In the genomic region with DNA sequence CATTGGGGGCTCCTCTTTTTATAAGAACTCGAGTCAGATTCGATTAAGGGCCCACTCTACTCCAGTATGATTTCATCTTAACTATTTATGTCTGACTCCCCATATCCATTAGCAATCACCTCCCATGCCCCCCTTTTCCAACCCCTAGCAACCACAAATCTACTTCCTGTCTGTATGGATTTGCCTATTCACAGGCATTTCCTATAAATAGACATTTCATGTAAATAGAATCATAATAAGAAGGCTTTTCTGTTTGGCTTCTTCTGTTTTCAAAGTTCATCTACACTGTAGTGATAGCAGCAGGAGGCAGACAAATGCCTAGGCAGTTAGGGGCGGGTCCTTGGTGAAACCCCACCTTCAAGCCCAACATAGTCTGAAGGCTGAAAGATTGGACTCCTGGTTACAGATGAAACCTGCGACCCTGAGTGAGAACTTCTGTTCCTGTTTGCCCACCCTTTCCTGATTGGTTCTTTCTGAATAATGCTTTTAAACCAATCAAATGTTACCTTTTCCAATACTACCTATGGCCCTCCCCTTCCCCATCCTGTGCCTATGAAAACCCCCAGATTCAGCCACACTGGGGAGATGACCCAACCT, we compare ENCODE assay signal across 1 cellular context.
TF ChIP-seq lines count a peak whose summit lies in the region.

No MANE protein-coding gene starts in this region.

TF ChIP-seq in GM23338, 12 proteins besides CTCF, POLR2A, EP300 and RAD21:
- TF ChIP-seq ZNF331 (CRISPR knock-in tag; IDR thresholded peaks at IDR 0.05; ENCODE audit: low read depth) (no peak), EZH2phosphoT487 (IDR thresholded peaks at IDR 0.05; ENCODE audit: unreplicated experiment) (no peak), JUNB (IDR thresholded peaks at IDR 0.05; ENCODE audit: unreplicated experiment) (no peak), POLR2AphosphoS5 (IDR thresholded peaks at IDR 0.05; ENCODE audit: low read depth) (no peak), EZH2 (IDR thresholded peaks at IDR 0.05; ENCODE audit: low read depth, unreplicated experiment) (no peak), NANOG (IDR thresholded peaks at IDR 0.05; ENCODE audit: borderline replicate concordance) (no peak), ZNF114 (CRISPR knock-in tag; IDR thresholded peaks at IDR 0.05) (no peak), CREB1 (CRISPR knock-in tag; IDR thresholded peaks at IDR 0.05; ENCODE audit: low read depth) (no peak), STAT1 (IDR thresholded peaks at IDR 0.05; ENCODE audit: unreplicated experiment) (no peak)
- TF ChIP-seq, protein P1, sequence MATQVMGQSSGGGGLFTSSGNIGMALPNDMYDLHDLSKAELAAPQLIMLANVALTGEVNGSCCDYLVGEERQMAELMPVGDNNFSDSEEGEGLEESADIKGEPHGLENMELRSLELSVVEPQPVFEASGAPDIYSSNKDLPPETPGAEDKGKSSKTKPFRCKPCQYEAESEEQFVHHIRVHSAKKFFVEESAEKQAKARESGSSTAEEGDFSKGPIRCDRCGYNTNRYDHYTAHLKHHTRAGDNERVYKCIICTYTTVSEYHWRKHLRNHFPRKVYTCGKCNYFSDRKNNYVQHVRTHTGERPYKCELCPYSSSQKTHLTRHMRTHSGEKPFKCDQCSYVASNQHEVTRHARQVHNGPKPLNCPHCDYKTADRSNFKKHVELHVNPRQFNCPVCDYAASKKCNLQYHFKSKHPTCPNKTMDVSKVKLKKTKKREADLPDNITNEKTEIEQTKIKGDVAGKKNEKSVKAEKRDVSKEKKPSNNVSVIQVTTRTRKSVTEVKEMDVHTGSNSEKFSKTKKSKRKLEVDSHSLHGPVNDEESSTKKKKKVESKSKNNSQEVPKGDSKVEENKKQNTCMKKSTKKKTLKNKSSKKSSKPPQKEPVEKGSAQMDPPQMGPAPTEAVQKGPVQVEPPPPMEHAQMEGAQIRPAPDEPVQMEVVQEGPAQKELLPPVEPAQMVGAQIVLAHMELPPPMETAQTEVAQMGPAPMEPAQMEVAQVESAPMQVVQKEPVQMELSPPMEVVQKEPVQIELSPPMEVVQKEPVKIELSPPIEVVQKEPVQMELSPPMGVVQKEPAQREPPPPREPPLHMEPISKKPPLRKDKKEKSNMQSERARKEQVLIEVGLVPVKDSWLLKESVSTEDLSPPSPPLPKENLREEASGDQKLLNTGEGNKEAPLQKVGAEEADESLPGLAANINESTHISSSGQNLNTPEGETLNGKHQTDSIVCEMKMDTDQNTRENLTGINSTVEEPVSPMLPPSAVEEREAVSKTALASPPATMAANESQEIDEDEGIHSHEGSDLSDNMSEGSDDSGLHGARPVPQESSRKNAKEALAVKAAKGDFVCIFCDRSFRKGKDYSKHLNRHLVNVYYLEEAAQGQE (IDR thresholded peaks at IDR 0.05; ENCODE audit: unreplicated experiment), result no peak
- TF ChIP-seq, protein P2, sequence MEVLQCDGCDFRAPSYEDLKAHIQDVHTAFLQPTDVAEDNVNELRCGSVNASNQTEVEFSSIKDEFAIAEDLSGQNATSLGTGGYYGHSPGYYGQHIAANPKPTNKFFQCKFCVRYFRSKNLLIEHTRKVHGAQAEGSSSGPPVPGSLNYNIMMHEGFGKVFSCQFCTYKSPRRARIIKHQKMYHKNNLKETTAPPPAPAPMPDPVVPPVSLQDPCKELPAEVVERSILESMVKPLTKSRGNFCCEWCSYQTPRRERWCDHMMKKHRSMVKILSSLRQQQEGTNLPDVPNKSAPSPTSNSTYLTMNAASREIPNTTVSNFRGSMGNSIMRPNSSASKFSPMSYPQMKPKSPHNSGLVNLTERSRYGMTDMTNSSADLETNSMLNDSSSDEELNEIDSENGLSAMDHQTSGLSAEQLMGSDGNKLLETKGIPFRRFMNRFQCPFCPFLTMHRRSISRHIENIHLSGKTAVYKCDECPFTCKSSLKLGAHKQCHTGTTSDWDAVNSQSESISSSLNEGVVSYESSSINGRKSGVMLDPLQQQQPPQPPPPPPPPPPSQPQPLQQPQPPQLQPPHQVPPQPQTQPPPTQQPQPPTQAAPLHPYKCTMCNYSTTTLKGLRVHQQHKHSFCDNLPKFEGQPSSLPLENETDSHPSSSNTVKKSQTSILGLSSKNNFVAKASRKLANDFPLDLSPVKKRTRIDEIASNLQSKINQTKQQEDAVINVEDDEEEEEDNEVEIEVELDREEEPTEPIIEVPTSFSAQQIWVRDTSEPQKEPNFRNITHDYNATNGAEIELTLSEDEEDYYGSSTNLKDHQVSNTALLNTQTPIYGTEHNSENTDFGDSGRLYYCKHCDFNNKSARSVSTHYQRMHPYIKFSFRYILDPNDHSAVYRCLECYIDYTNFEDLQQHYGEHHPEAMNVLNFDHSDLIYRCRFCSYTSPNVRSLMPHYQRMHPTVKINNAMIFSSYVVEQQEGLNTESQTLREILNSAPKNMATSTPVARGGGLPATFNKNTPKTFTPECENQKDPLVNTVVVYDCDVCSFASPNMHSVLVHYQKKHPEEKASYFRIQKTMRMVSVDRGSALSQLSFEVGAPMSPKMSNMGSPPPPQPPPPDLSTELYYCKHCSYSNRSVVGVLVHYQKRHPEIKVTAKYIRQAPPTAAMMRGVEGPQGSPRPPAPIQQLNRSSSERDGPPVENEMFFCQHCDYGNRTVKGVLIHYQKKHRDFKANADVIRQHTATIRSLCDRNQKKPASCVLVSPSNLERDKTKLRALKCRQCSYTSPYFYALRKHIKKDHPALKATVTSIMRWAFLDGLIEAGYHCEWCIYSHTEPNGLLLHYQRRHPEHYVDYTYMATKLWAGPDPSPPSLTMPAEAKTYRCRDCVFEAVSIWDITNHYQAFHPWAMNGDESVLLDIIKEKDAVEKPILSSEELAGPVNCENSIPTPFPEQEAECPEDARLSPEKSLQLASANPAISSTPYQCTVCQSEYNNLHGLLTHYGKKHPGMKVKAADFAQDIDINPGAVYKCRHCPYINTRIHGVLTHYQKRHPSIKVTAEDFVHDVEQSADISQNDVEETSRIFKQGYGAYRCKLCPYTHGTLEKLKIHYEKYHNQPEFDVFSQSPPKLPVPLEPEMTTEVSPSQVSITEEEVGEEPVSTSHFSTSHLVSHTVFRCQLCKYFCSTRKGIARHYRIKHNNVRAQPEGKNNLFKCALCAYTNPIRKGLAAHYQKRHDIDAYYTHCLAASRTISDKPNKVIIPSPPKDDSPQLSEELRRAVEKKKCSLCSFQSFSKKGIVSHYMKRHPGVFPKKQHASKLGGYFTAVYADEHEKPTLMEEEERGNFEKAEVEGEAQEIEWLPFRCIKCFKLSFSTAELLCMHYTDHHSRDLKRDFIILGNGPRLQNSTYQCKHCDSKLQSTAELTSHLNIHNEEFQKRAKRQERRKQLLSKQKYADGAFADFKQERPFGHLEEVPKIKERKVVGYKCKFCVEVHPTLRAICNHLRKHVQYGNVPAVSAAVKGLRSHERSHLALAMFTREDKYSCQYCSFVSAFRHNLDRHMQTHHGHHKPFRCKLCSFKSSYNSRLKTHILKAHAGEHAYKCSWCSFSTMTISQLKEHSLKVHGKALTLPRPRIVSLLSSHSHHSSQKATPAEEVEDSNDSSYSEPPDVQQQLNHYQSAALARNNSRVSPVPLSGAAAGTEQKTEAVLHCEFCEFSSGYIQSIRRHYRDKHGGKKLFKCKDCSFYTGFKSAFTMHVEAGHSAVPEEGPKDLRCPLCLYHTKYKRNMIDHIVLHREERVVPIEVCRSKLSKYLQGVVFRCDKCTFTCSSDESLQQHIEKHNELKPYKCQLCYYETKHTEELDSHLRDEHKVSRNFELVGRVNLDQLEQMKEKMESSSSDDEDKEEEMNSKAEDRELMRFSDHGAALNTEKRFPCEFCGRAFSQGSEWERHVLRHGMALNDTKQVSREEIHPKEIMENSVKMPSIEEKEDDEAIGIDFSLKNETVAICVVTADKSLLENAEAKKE (CRISPR knock-in tag; IDR thresholded peaks at IDR 0.05), result no peak
- TF ChIP-seq, protein P3, sequence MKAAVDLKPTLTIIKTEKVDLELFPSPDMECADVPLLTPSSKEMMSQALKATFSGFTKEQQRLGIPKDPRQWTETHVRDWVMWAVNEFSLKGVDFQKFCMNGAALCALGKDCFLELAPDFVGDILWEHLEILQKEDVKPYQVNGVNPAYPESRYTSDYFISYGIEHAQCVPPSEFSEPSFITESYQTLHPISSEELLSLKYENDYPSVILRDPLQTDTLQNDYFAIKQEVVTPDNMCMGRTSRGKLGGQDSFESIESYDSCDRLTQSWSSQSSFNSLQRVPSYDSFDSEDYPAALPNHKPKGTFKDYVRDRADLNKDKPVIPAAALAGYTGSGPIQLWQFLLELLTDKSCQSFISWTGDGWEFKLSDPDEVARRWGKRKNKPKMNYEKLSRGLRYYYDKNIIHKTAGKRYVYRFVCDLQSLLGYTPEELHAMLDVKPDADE (IDR thresholded peaks at IDR 0.05), result no peak
